Comparison of ENCODE assay signal across 20 cellular contexts in genomic region chr6:21828689-21829088, GRCh38.
"Had no signal": no experiment of that assay in that cellular context is flagged by ENCODE, and none has a peak within 500 bp of the region (broad histone marks: within the 10 kb centered on the region; RNA-seq: fewer than 3 reads in every experiment).

No MANE protein-coding gene starts in this region.

- H3K27ac Mint-ChIP-seq: activated naive CD4-positive, alpha-beta T cell treated with anti-CD3 and anti-CD28 coated beads, Interleukin-2, amount 50 U/mL, for 72 hours; activated T-cell treated with anti-CD3 and anti-CD28 coated beads, Interleukin-2, amount 50 U/mL, for 72 hours; natural killer cell treated with Interleukin-12 subunit alpha and Interleukin-12 subunit beta and Interleukin-15 and Interleukin-18, amount 100 ng/mL, for 72 hours had no signal

- H3K9me3 ChIP-seq: right atrium auricular region, tibial nerve, vagina had no signal

- H3K4me3 Mint-ChIP-seq: activated T-cell treated with anti-CD3 and anti-CD28 coated beads, Interleukin-2, amount 50 U/mL, for 72 hours; natural killer cell treated with Interleukin-12 subunit alpha and Interleukin-12 subunit beta and Interleukin-15 and Interleukin-18, amount 100 ng/mL, for 72 hours had no signal

- DNase-seq: activated CD4-positive, alpha-beta T cell treated with anti-CD3 and anti-CD28 coated beads, Interleukin-2, amount 50 U/mL, for 1 hour; activated CD4-positive, CD25-positive, alpha-beta regulatory T cell treated with anti-CD3 and anti-CD28 coated beads, Interleukin-2, amount 50 U/mL, for 72 hours; activated CD8-positive, alpha-beta memory T cell treated with anti-CD3 and anti-CD28 coated beads for 24 hours; activated gamma-delta T cell; activated T-cell treated with anti-CD3 and anti-CD28 coated beads, Interleukin-2, amount 50 U/mL, for 72 hours; effector CD8-positive, alpha-beta T cell; foreskin fibroblast; hippocampal formation; left cardiac atrium; stimulated activated CD4-positive, alpha-beta T cell treated with anti-CD3 and anti-CD28 coated beads, Interleukin-12 subunit alpha, Interleukin-12 subunit beta, amount 100 ng/mL, for 4 hours; stimulated activated CD4-positive, alpha-beta T cell treated with anti-CD3 and anti-CD28 coated beads, Interleukin-1b, Interleukin-23, amount 100 ng/mL, for 48 hours; stimulated activated naive CD8-positive, alpha-beta T cell treated with anti-CD3 and anti-CD28 coated beads, Interleukin-15, Interleukin-2, amounts not matched to agents 100 U/mL and 50 U/mL, for 24 hours; substantia nigra; T-helper 1 cell; T-helper 9 cell had no signal

- H3K4me3 ChIP-seq: right atrium auricular region, tibial nerve, vagina had no signal

- H3K36me3 ChIP-seq: right atrium auricular region, tibial nerve, vagina had no signal

- H3K4me1 ChIP-seq: right atrium auricular region had no signal

- H3K36me3 Mint-ChIP-seq: activated naive CD4-positive, alpha-beta T cell treated with anti-CD3 and anti-CD28 coated beads, Interleukin-2, amount 50 U/mL, for 72 hours; natural killer cell treated with Interleukin-12 subunit alpha and Interleukin-12 subunit beta and Interleukin-15 and Interleukin-18, amount 100 ng/mL, for 72 hours had no signal

- H3K27ac ChIP-seq: right atrium auricular region, vagina had no signal

- H3K27me3 ChIP-seq: tibial nerve, vagina had no signal

- H3K9me3 Mint-ChIP-seq: activated naive CD4-positive, alpha-beta T cell treated with anti-CD3 and anti-CD28 coated beads, Interleukin-2, amount 50 U/mL, for 72 hours; natural killer cell treated with Interleukin-12 subunit alpha and Interleukin-12 subunit beta and Interleukin-15 and Interleukin-18, amount 100 ng/mL, for 72 hours had no signal
